ENCODE assay signal across 8 cellular contexts in genomic region chr4:123659759-123660158, GRCh38.
A peak's percentile ranks its signal among the peaks of the same experiment; 100 is the strongest.
DNase-seq lines count a peak whose midpoint lies in the region; ATAC-seq and TF ChIP-seq lines count a peak whose summit lies in the region.

No MANE protein-coding gene starts in this region.

- H3K4me3 ChIP-seq in brain microvascular endothelial cell (ENCODE audit: low read depth, low read length): no peak overlapping the region

- in situ Hi-C loops in brain microvascular endothelial cell (cut with HindIII; ENCODE audit: low pct_ligation_motif_present, low sequenced_read_pairs): no loop called here

- H3K27me3 ChIP-seq in brain microvascular endothelial cell (replicated peaks): no peaks in the 10 kb centered on the region

- H3K36me3 ChIP-seq in brain microvascular endothelial cell (replicated peaks): no peaks in the 10 kb centered on the region

- peaks cover 5% of the 10 kb centered on the region for H3K4me1 Mint-ChIP-seq in nephron

- TF ChIP-seq CTCF in GM12872 (IDR thresholded peaks at IDR 0.05; ENCODE audit: insufficient read depth, low read depth, low read length) (peak; percentile 43; the same call in 1 of the 3 replicates), brain microvascular endothelial cell (IDR thresholded peaks at IDR 0.05; ENCODE audit: low read depth, low read length, missing control alignments) (peak; percentile 41), nephron (IDR thresholded peaks at IDR 0.05; ENCODE audit: unreplicated experiment in 3 of 3) (peak; percentile 23 to 49 (median 25))

- no peaks in the 10 kb centered on the region for H3K27me3 Mint-ChIP-seq in nephron (ENCODE audit: low read depth)

- H3K27ac ChIP-seq in brain microvascular endothelial cell: no peak overlapping the region

- ATAC-seq in HG02970 (IDR thresholded peaks at IDR 0.05; ENCODE audit: low FRiP score, unreplicated experiment) (no peak), GM18858 (IDR thresholded peaks at IDR 0.05; ENCODE audit: unreplicated experiment) (no peak)

- H3K9me3 Mint-ChIP-seq in nephron: peaks cover 19% of the 10 kb centered on the region

- H3K36me3 Mint-ChIP-seq in nephron (ENCODE audit: low read depth): peaks cover 18% of the 10 kb centered on the region

- H3K27ac Mint-ChIP-seq in nephron: peak overlapping the region in 1 of 3 experiments; percentile 4

- DNase-seq in Kasumi-1 (lab: John Stamatoyannopoulos, UW) (peak; percentile 53 to 55), brain microvascular endothelial cell (no peak), NCI-H345 (lab: John Stamatoyannopoulos, UW) (no peak), ureter (ENCODE audit: low spot score) (no peak)

- no peak overlapping the region for H3K4me3 Mint-ChIP-seq in nephron

Comparison
In these comparisons a context has a peak if more than half of its experiments do, and no peak if none do; other contexts are left out.
1. DNase-seq: peak in Kasumi-1 (2 of 2); none in brain microvascular endothelial cell (single experiment), NCI-H345 (single experiment) and ureter (single experiment).
2. Peak in every context shown above with its lines, with median percentiles within 50 percentile points of each other: CTCF ChIP-seq.